In the genomic region with DNA sequence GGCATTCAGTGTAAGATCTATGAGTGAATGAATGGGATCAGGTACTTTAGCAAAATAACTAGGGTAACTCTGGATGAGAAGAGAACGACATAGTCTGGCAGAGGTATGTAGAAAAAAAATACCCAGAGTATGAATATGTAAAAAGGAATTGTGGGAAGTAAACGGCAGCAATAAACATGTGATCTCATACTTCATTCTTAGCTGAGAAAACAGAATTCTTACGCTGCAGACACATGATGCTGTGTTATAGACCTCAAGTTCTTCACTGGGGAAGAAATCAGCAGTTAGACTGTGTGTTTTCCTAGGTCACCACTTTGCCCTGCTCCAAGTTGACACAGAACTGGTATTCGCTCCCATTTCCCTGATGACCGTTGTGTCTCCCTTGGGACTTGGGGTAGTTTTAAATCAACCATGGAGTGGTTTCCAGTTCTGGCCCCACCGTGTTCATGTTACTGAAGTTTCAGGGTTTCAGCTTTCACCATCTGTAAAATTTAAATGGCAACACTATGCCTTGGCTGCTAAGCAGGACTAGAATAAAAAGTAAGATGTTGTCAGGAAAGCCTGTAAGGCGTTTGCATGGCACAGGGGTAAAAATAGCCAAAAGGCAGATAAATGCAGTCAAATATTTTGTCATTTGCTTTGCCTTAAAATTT, we compare ENCODE assay signal across 1 cellular context.
TF ChIP-seq lines count a peak whose summit lies in the region.

No MANE protein-coding gene starts in this region.

TF ChIP-seq in IMR-90, 13 proteins besides CTCF, POLR2A, EP300 and RAD21:
- TF ChIP-seq, protein P1, sequence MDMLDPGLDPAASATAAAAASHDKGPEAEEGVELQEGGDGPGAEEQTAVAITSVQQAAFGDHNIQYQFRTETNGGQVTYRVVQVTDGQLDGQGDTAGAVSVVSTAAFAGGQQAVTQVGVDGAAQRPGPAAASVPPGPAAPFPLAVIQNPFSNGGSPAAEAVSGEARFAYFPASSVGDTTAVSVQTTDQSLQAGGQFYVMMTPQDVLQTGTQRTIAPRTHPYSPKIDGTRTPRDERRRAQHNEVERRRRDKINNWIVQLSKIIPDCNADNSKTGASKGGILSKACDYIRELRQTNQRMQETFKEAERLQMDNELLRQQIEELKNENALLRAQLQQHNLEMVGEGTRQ (IDR thresholded peaks at IDR 0.05; ENCODE audit: low read depth, low read length): peak; percentile 54; the same call in 1 of the 2 replicates
- TF ChIP-seq NFE2L2 (IDR thresholded peaks at IDR 0.05; ENCODE audit: low read depth, low read length) (peak; percentile 34; the same call in 1 of the 2 replicates), RCOR1 (IDR thresholded peaks at IDR 0.05; ENCODE audit: insufficient replicate concordance, low read length) (peak; percentile 48), RFX5 (IDR thresholded peaks at IDR 0.05; ENCODE audit: low read depth, low read length) (no peak), MXI1 (IDR thresholded peaks at IDR 0.05; ENCODE audit: borderline replicate concordance, low read depth, low read length) (no peak), BHLHE40 (IDR thresholded peaks at IDR 0.05; ENCODE audit: low read depth, low read length) (peak; percentile 48; the same call in 1 of the 2 replicates), FOS (IDR thresholded peaks at IDR 0.05; ENCODE audit: low read depth, low read length) (peak; percentile 76; the same call in 1 of the 2 replicates)
- TF ChIP-seq, protein P2, sequence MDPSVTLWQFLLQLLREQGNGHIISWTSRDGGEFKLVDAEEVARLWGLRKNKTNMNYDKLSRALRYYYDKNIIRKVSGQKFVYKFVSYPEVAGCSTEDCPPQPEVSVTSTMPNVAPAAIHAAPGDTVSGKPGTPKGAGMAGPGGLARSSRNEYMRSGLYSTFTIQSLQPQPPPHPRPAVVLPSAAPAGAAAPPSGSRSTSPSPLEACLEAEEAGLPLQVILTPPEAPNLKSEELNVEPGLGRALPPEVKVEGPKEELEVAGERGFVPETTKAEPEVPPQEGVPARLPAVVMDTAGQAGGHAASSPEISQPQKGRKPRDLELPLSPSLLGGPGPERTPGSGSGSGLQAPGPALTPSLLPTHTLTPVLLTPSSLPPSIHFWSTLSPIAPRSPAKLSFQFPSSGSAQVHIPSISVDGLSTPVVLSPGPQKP (IDR thresholded peaks at IDR 0.05; ENCODE audit: borderline replicate concordance, low read depth, low read length): no peak
TF ChIP-seq in IMR-90: peak in this region for 5.
